In the genomic region with DNA sequence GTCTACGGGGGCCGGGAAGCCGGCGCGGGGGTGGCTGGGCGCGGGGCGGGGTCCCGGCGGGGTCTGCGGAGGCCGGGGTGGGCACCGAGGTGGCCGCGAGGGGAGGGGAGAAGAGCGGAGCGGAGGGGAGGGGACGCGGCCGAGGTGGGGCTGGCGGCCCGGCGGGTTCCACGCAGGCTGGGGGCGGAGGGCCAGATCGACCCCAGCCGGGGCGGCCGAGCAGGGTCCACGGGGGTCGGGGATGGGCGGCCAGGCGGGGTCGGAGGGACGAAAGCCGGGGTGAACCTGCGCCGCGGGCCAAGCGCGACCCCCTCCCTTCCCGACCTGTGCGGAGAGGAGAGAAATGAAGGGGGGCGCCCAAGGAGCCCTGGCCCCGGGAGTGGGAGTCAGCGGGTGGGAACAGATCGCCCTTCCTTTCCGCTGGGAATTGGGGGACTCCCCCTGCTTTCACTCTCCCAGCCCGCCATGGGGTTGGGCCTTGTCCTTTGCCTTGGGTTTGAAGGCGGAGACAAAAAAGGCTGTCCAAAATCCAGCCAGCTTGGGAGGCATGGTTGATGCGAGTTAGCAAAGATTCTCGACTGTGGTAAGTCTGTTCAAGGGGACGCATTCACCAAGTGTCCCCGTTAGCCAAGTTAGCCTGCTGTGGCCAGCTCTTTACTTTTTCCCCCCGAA, we compare ENCODE assay signal across 1 cellular context.
TF ChIP-seq lines count a peak whose summit lies in the region.

No MANE protein-coding gene starts in this region.

TF ChIP-seq in HepG2, 621 proteins besides CTCF, POLR2A, EP300 and RAD21 (continued from another document and continues in another):
- TF ChIP-seq, protein P1, sequence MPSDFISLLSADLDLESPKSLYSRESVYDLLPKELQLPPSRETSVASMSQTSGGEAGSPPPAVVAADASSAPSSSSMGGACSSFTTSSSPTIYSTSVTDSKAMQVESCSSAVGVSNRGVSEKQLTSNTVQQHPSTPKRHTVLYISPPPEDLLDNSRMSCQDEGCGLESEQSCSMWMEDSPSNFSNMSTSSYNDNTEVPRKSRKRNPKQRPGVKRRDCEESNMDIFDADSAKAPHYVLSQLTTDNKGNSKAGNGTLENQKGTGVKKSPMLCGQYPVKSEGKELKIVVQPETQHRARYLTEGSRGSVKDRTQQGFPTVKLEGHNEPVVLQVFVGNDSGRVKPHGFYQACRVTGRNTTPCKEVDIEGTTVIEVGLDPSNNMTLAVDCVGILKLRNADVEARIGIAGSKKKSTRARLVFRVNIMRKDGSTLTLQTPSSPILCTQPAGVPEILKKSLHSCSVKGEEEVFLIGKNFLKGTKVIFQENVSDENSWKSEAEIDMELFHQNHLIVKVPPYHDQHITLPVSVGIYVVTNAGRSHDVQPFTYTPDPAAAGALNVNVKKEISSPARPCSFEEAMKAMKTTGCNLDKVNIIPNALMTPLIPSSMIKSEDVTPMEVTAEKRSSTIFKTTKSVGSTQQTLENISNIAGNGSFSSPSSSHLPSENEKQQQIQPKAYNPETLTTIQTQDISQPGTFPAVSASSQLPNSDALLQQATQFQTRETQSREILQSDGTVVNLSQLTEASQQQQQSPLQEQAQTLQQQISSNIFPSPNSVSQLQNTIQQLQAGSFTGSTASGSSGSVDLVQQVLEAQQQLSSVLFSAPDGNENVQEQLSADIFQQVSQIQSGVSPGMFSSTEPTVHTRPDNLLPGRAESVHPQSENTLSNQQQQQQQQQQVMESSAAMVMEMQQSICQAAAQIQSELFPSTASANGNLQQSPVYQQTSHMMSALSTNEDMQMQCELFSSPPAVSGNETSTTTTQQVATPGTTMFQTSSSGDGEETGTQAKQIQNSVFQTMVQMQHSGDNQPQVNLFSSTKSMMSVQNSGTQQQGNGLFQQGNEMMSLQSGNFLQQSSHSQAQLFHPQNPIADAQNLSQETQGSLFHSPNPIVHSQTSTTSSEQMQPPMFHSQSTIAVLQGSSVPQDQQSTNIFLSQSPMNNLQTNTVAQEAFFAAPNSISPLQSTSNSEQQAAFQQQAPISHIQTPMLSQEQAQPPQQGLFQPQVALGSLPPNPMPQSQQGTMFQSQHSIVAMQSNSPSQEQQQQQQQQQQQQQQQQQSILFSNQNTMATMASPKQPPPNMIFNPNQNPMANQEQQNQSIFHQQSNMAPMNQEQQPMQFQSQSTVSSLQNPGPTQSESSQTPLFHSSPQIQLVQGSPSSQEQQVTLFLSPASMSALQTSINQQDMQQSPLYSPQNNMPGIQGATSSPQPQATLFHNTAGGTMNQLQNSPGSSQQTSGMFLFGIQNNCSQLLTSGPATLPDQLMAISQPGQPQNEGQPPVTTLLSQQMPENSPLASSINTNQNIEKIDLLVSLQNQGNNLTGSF (CRISPR knock-in tag; IDR thresholded peaks at IDR 0.05), result peak; percentile 26; the same call in 1 of the 2 replicates
- TF ChIP-seq MED1 (CRISPR knock-in tag; IDR thresholded peaks at IDR 0.05) (peak; percentile 7; the same call in 1 of the 2 replicates), ZNF703 (CRISPR knock-in tag; IDR thresholded peaks at IDR 0.05; ENCODE audit: borderline replicate concordance) (no peak), POLR2AphosphoS5 (IDR thresholded peaks at IDR 0.05; ENCODE audit: low read depth, low read length) (0 out of 2 replicates have a peak, but pooled peaks have one; percentile 22), ZBTB7B (CRISPR knock-in tag; IDR thresholded peaks at IDR 0.05) (peak; percentile 64), ZNF274 (CRISPR knock-in tag; IDR thresholded peaks at IDR 0.05) (no peak), SAFB2 (CRISPR knock-in tag; IDR thresholded peaks at IDR 0.05; ENCODE audit: borderline replicate concordance, low read depth) (no peak), ONECUT2 (CRISPR knock-in tag; IDR thresholded peaks at IDR 0.05) (no peak), NR3C1 (CRISPR knock-in tag; IDR thresholded peaks at IDR 0.05) (no peak), HDAC1 (CRISPR knock-in tag; IDR thresholded peaks at IDR 0.05) (no peak), NBN (conservative IDR thresholded peaks at IDR 0.05) (no peak), ZZZ3 (CRISPR knock-in tag; IDR thresholded peaks at IDR 0.05; ENCODE audit: borderline replicate concordance) (no peak), ETV6 (CRISPR knock-in tag; conservative IDR thresholded peaks at IDR 0.05) (no peak), ZNF121 (CRISPR knock-in tag; IDR thresholded peaks at IDR 0.05) (no peak), ZNF235 (CRISPR knock-in tag; IDR thresholded peaks at IDR 0.05; ENCODE audit: borderline replicate concordance) (0 out of 2 replicates have a peak, but pooled peaks have one; percentile 11), EED (CRISPR knock-in tag; IDR thresholded peaks at IDR 0.05) (0 out of 2 replicates have a peak, but pooled peaks have one; percentile 21), NR1H2 (CRISPR knock-in tag; IDR thresholded peaks at IDR 0.05; ENCODE audit: borderline replicate concordance, low read depth) (no peak), RXRA (CRISPR knock-in tag; IDR thresholded peaks at IDR 0.05) (no peak), SIX1 (CRISPR knock-in tag; IDR thresholded peaks at IDR 0.05; ENCODE audit: borderline replicate concordance) (no peak), MXD4 (CRISPR knock-in tag; IDR thresholded peaks at IDR 0.05) (no peak), MAFF (IDR thresholded peaks at IDR 0.05; ENCODE audit: low read depth, low read length) (no peak), ESRRA (CRISPR knock-in tag; IDR thresholded peaks at IDR 0.05; ENCODE audit: low read depth) (0 out of 2 replicates have a peak, but pooled peaks have one; percentile 26), HNRNPK (IDR thresholded peaks at IDR 0.05; ENCODE audit: low read depth, low read length, poor library complexity, severe bottlenecking) (peak; percentile 74), NRL (CRISPR knock-in tag; IDR thresholded peaks at IDR 0.05; ENCODE audit: borderline replicate concordance) (0 out of 2 replicates have a peak, but pooled peaks have one; percentile 25), ZNF841 (CRISPR knock-in tag; IDR thresholded peaks at IDR 0.05; ENCODE audit: borderline replicate concordance) (no peak), IKZF4 (CRISPR knock-in tag; IDR thresholded peaks at IDR 0.05; ENCODE audit: borderline replicate concordance, low read depth, not compliant biosample characterization) (no peak), ZSCAN12 (CRISPR knock-in tag; IDR thresholded peaks at IDR 0.05) (no peak), BRD4 (CRISPR knock-in tag; IDR thresholded peaks at IDR 0.05) (no peak), FOXA1 (IDR thresholded peaks at IDR 0.05) (no peak), FOXA1 (CRISPR knock-in tag; IDR thresholded peaks at IDR 0.05) (no peak), REXO4 (CRISPR knock-in tag; IDR thresholded peaks at IDR 0.05; ENCODE audit: borderline replicate concordance) (no peak), NKX3-1 (CRISPR knock-in tag; IDR thresholded peaks at IDR 0.05) (0 out of 2 replicates have a peak, but pooled peaks have one; percentile 45), ZNF672 (CRISPR knock-in tag; IDR thresholded peaks at IDR 0.05) (no peak), NFE2 (CRISPR knock-in tag; IDR thresholded peaks at IDR 0.05) (no peak), FOSL1 (CRISPR knock-in tag; IDR thresholded peaks at IDR 0.05; ENCODE audit: borderline replicate concordance) (no peak), SRY (CRISPR knock-in tag; IDR thresholded peaks at IDR 0.05) (no peak), ZNF543 (CRISPR knock-in tag; IDR thresholded peaks at IDR 0.05) (no peak), WIZ (CRISPR knock-in tag; IDR thresholded peaks at IDR 0.05) (no peak), ZNF891 (CRISPR knock-in tag; IDR thresholded peaks at IDR 0.05) (no peak)
- TF ChIP-seq, protein P2, sequence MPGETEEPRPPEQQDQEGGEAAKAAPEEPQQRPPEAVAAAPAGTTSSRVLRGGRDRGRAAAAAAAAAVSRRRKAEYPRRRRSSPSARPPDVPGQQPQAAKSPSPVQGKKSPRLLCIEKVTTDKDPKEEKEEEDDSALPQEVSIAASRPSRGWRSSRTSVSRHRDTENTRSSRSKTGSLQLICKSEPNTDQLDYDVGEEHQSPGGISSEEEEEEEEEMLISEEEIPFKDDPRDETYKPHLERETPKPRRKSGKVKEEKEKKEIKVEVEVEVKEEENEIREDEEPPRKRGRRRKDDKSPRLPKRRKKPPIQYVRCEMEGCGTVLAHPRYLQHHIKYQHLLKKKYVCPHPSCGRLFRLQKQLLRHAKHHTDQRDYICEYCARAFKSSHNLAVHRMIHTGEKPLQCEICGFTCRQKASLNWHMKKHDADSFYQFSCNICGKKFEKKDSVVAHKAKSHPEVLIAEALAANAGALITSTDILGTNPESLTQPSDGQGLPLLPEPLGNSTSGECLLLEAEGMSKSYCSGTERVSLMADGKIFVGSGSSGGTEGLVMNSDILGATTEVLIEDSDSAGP (CRISPR knock-in tag; IDR thresholded peaks at IDR 0.05; ENCODE audit: borderline replicate concordance), result peak; percentile 16; the same call in 1 of the 2 replicates
- TF ChIP-seq, protein P3, sequence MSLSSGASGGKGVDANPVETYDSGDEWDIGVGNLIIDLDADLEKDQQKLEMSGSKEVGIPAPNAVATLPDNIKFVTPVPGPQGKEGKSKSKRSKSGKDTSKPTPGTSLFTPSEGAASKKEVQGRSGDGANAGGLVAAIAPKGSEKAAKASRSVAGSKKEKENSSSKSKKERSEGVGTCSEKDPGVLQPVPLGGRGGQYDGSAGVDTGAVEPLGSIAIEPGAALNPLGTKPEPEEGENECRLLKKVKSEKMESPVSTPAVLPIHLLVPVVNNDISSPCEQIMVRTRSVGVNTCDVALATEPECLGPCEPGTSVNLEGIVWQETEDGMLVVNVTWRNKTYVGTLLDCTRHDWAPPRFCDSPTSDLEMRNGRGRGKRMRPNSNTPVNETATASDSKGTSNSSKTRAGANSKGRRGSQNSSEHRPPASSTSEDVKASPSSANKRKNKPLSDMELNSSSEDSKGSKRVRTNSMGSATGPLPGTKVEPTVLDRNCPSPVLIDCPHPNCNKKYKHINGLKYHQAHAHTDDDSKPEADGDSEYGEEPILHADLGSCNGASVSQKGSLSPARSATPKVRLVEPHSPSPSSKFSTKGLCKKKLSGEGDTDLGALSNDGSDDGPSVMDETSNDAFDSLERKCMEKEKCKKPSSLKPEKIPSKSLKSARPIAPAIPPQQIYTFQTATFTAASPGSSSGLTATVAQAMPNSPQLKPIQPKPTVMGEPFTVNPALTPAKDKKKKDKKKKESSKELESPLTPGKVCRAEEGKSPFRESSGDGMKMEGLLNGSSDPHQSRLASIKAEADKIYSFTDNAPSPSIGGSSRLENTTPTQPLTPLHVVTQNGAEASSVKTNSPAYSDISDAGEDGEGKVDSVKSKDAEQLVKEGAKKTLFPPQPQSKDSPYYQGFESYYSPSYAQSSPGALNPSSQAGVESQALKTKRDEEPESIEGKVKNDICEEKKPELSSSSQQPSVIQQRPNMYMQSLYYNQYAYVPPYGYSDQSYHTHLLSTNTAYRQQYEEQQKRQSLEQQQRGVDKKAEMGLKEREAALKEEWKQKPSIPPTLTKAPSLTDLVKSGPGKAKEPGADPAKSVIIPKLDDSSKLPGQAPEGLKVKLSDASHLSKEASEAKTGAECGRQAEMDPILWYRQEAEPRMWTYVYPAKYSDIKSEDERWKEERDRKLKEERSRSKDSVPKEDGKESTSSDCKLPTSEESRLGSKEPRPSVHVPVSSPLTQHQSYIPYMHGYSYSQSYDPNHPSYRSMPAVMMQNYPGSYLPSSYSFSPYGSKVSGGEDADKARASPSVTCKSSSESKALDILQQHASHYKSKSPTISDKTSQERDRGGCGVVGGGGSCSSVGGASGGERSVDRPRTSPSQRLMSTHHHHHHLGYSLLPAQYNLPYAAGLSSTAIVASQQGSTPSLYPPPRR (CRISPR knock-in tag; IDR thresholded peaks at IDR 0.05; ENCODE audit: borderline replicate concordance), result no peak
- TF ChIP-seq, protein P4, sequence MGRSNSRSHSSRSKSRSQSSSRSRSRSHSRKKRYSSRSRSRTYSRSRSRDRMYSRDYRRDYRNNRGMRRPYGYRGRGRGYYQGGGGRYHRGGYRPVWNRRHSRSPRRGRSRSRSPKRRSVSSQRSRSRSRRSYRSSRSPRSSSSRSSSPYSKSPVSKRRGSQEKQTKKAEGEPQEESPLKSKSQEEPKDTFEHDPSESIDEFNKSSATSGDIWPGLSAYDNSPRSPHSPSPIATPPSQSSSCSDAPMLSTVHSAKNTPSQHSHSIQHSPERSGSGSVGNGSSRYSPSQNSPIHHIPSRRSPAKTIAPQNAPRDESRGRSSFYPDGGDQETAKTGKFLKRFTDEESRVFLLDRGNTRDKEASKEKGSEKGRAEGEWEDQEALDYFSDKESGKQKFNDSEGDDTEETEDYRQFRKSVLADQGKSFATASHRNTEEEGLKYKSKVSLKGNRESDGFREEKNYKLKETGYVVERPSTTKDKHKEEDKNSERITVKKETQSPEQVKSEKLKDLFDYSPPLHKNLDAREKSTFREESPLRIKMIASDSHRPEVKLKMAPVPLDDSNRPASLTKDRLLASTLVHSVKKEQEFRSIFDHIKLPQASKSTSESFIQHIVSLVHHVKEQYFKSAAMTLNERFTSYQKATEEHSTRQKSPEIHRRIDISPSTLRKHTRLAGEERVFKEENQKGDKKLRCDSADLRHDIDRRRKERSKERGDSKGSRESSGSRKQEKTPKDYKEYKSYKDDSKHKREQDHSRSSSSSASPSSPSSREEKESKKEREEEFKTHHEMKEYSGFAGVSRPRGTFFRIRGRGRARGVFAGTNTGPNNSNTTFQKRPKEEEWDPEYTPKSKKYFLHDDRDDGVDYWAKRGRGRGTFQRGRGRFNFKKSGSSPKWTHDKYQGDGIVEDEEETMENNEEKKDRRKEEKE (IDR thresholded peaks at IDR 0.05), result no peak
- TF ChIP-seq, protein P5, sequence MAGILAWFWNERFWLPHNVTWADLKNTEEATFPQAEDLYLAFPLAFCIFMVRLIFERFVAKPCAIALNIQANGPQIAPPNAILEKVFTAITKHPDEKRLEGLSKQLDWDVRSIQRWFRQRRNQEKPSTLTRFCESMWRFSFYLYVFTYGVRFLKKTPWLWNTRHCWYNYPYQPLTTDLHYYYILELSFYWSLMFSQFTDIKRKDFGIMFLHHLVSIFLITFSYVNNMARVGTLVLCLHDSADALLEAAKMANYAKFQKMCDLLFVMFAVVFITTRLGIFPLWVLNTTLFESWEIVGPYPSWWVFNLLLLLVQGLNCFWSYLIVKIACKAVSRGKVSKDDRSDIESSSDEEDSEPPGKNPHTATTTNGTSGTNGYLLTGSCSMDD (CRISPR knock-in tag; IDR thresholded peaks at IDR 0.05), result no peak
- TF ChIP-seq, protein P6, sequence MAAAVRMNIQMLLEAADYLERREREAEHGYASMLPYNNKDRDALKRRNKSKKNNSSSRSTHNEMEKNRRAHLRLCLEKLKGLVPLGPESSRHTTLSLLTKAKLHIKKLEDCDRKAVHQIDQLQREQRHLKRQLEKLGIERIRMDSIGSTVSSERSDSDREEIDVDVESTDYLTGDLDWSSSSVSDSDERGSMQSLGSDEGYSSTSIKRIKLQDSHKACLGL (CRISPR knock-in tag; IDR thresholded peaks at IDR 0.05), result no peak
- TF ChIP-seq, protein P7, sequence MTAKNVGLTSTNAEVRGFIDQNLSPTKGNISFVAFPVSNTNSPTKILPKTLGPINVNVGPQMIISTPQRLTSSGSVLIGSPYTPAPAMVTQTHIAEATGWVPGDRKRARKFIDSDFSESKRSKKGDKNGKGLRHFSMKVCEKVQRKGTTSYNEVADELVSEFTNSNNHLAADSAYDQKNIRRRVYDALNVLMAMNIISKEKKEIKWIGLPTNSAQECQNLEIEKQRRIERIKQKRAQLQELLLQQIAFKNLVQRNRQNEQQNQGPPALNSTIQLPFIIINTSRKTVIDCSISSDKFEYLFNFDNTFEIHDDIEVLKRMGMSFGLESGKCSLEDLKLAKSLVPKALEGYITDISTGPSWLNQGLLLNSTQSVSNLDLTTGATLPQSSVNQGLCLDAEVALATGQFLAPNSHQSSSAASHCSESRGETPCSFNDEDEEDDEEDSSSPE (CRISPR knock-in tag; IDR thresholded peaks at IDR 0.05), result no peak; the same call in 1 of the 2 replicates
